10 cellular contexts compared by ENCODE assay signal in the genomic region with DNA sequence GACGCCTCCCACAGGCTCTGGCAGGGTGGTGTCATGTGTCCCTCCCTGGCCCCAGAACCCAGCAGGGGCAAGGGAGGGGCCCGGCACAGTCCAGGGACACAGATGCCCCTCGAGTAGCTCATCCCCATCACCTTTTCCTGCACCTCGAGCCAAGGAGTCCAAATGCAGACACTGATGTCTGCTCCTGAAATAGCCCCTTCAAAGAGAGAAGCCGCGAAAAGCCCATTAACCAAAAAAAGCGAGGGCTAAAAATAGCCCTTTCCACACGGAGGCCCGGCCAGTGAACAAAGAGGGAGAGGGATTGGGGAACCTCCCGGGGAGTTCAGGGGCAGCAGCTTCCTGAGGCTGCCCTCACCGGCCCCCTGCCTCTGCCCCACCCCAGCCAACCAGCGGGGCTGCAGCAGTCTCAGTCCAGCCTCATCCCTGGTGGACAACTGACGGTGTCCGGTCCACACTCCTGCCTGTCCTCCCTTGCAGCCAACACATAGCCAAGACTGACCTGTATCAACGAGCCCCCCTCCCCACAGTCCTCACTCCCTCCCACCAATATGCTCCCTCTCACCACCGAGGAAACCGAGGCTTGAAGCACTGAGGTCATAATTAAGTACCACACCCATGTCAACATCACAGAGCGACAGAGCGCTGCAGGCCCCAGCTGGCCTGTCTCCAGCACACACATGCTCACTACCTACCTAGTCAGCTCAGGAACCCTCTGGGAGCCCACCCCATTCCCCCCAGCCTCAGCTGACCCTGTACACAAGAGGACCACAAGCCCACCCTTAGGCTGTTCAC. TPM values are rescaled to one million over a fixed set of nuclear protein-coding genes. Genes with fewer than 3 reads are reported as not detected.
DNase-seq lines count a peak whose midpoint lies in the region; ATAC-seq and TF ChIP-seq lines count a peak whose summit lies in the region.
"Had no signal": no experiment of that assay in that cellular context is flagged by ENCODE, and none has a peak within 500 bp of the region (broad histone marks: within the 10 kb centered on the region; RNA-seq: fewer than 3 reads in every experiment).

No MANE protein-coding gene starts in this region.

- no peak for DNase-seq in T-cell
- DNase-seq in fibroblast of mammary gland (ENCODE audit: low read depth), result peak; percentile 19
- DNase-seq in neural progenitor cell (ENCODE audit: low spot score), result peak; percentile 29
- no peak for DNase-seq in ACHN
- DNase-seq in hepatic stellate cell (ENCODE audit: low spot score), result no peak
- no peak for DNase-seq in retina
- DNase-seq in 8988T, result no peak
- DNase-seq: activated CD4-positive, CD25-positive, alpha-beta regulatory T cell treated with anti-CD3 and anti-CD28 coated beads, Interleukin-2, amount 50 U/mL, for 72 hours had no signal

- H3K4me1 Mint-ChIP-seq in T-cell (peaks cover 71 to 76% (median 72%) of the 10 kb centered on the region in 3 donors), neural progenitor cell (peaks cover 21% of the 10 kb centered on the region)

- peaks cover 73 to 91% (median 84%) of the 10 kb centered on the region in 10 experiments for H3K4me1 ChIP-seq in BLaER1 treated with 17β-estradiol and CSF1 and Interleukin-3, amounts not matched to agents 10 nM and 100 nM
- peaks cover 16% of the 10 kb centered on the region for H3K4me1 ChIP-seq in neural progenitor cell

- H3K27ac ChIP-seq in BLaER1 treated with 17β-estradiol and CSF1 and Interleukin-3, amounts not matched to agents 10 nM and 100 nM, result peak overlapping the region in 10 of 11 experiments; percentile 40 to 97 (median 90); a peak in 20 of 22 replicates
- no peak overlapping the region for H3K27ac ChIP-seq in neural progenitor cell

- peaks cover 61 to 97% (median 87%) of the 10 kb centered on the region in 11 experiments for H3K36me3 ChIP-seq in BLaER1 treated with 17β-estradiol and CSF1 and Interleukin-3, amounts not matched to agents 10 nM and 100 nM
- no peaks in the 10 kb centered on the region for H3K36me3 ChIP-seq in neural progenitor cell

- H3K9ac ChIP-seq in BLaER1 treated with 17β-estradiol and CSF1 and Interleukin-3, amounts not matched to agents 10 nM and 100 nM, result peak overlapping the region; percentile 42 to 85 (median 73)
- no peak overlapping the region for H3K9ac ChIP-seq in neural progenitor cell

- peak overlapping the region; percentile 93 to 94 for H3K27ac Mint-ChIP-seq in T-cell
- H3K27ac Mint-ChIP-seq in neural progenitor cell, result peak overlapping the region; percentile 95

- H3K27me3 Mint-ChIP-seq in T-cell, result no peaks in the 10 kb centered on the region
- no peaks in the 10 kb centered on the region for H3K27me3 Mint-ChIP-seq in neural progenitor cell (ENCODE audit: insufficient read depth, low read depth)

- H2AFZ ChIP-seq in neural progenitor cell (replicated peaks), result no peak overlapping the region

- no peaks in the 10 kb centered on the region for H3K9me3 ChIP-seq in BLaER1 treated with 17β-estradiol and CSF1 and Interleukin-3, amounts not matched to agents 10 nM and 100 nM (replicated peaks in 1 of 11)
- H3K9me3 ChIP-seq in neural progenitor cell (ENCODE audit: low read depth), result no peaks in the 10 kb centered on the region

- peaks cover 51 to 100% (median 98%) of the 10 kb centered on the region in 11 experiments for H4K20me1 ChIP-seq in BLaER1 treated with 17β-estradiol and CSF1 and Interleukin-3, amounts not matched to agents 10 nM and 100 nM
- H4K20me1 ChIP-seq in neural progenitor cell (ENCODE audit: low read depth), result peaks cover 50% of the 10 kb centered on the region

- no peaks in the 10 kb centered on the region for H3F3A ChIP-seq in neural progenitor cell (ENCODE audit: low read depth)

- POLR2A ChIA-PET in T-cell (lab: Charles Lee), result no interaction called here

- ATAC-seq in T-cell (replicated peaks in 1 of 4), result no peak
- ATAC-seq: K562 had no signal

- in situ Hi-C loops in ACHN (cut with HindIII; ENCODE audit: low pct_ligation_motif_present, low pct_unique_long_range_greater_than_20kb, low sequenced_read_pairs), result no loop called here

- no peaks in the 10 kb centered on the region for H3K27me3 ChIP-seq in BLaER1 treated with 17β-estradiol and CSF1 and Interleukin-3, amounts not matched to agents 10 nM and 100 nM
- H3K27me3 ChIP-seq in neural progenitor cell, result no peaks in the 10 kb centered on the region

- H3K36me3 Mint-ChIP-seq in T-cell (peaks cover 42% of the 10 kb centered on the region), neural progenitor cell (peaks cover 35% of the 10 kb centered on the region)

- H3K4me3 ChIP-seq in BLaER1 treated with 17β-estradiol and CSF1 and Interleukin-3, amounts not matched to agents 10 nM and 100 nM, result peak overlapping the region in 8 of 10 experiments; percentile 21 to 53 (median 42); a peak in 17 of 20 replicates
- H3K4me3 ChIP-seq in fibroblast of mammary gland (ENCODE audit: control insufficient read depth, low read depth, low read length), result no peak overlapping the region
- H3K4me3 ChIP-seq in neural progenitor cell, result no peak overlapping the region
- H3K4me3 ChIP-seq: K562 had no signal

- TF ChIP-seq CTCF in fibroblast of mammary gland (conservative IDR thresholded peaks at IDR 0.05; ENCODE audit: control insufficient read depth, insufficient read depth, low read depth, low read length) (no peak), neural progenitor cell (IDR thresholded peaks at IDR 0.05) (no peak)

- H3K4me2 ChIP-seq in BLaER1 treated with 17β-estradiol and CSF1 and Interleukin-3, amounts not matched to agents 10 nM and 100 nM, result peak overlapping the region; percentile 82 to 98 (median 96)
- H3K4me2 ChIP-seq in neural progenitor cell, result peak overlapping the region; percentile 28

- H3K9me3 Mint-ChIP-seq in T-cell (no peaks in the 10 kb centered on the region), neural progenitor cell (no peaks in the 10 kb centered on the region)

- peaks cover 74% of the 10 kb centered on the region for H3K79me2 ChIP-seq in neural progenitor cell (ENCODE audit: low read depth)

- H3K4me3 Mint-ChIP-seq in T-cell, result peak overlapping the region in 2 of 3 donors; percentile 24 to 68
- H3K4me3 Mint-ChIP-seq in neural progenitor cell, result no peak overlapping the region

- CTCF ChIA-PET in T-cell (lab: Charles Lee), result interaction anchor here in 1 of 2 donors (0.8 kb wide), 1 partner anchor 15 kb away, joined by 3 read pairs; no protein-coding TSS in a partner anchor

RNA-seq across cellular contexts. Expression of a gene that starts 23.9 kb away (rescaled TPM):
- total RNA-seq in T-cell (100 to 1,000 TPM; 268 to 308 (median 304) TPM), neural progenitor cell (ENCODE audit: low replicate concordance) (83.1 and 125 TPM in 2 replicates)

Comparison
In these comparisons a context has a peak if more than half of its experiments do, and no peak if none do; other contexts are left out.
1. H3K4me3 ChIP-seq: peak in BLaER1 treated with 17β-estradiol and CSF1 and Interleukin-3, amounts not matched to agents 10 nM and 100 nM (8 of 10); none in fibroblast of mammary gland (single experiment) and neural progenitor cell (single experiment).
2. DNase-seq: peak in fibroblast of mammary gland (single experiment) and neural progenitor cell (single experiment); none in T-cell (0 of 34), ACHN (single experiment), hepatic stellate cell (single experiment), retina (single experiment) and 8988T (single experiment).